In the genomic region with DNA sequence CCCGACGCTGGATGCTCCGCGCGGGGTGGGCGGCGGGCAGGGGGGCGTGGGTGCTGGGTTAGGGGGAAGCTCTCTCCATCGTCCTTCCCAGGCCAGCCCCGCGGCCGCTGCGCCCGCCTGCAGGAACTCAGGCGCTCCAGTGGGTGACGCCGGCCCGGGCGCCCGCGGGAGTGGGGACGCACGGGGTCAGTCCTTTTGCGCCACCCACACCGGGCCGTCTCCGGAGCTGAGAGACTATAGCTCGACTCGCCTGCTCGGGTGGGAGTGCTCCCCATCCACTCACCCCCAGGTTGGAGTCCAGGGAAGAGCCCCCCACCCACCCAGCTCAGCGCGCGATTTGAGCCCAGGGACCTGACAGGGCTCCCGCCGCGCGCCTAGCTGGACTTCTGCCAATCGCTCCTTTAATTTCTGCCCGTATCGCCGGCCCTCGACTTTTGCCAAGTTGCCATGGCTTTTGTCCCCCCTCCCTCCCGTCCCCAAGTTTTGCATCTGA, we compare ENCODE assay signal across 9 cellular contexts.
DNase-seq lines count a peak whose midpoint lies in the region; ATAC-seq and TF ChIP-seq lines count a peak whose summit lies in the region.
"Had no signal": no experiment of that assay in that cellular context is flagged by ENCODE, and none has a peak within 500 bp of the region (broad histone marks: within the 10 kb centered on the region; RNA-seq: fewer than 3 reads in every experiment).

No MANE protein-coding gene starts in this region.

- no peaks in the 10 kb centered on the region for H3K9me3 Mint-ChIP-seq in activated T-helper 2 cell treated with anti-CD3 and anti-CD28 coated beads, Interferon-gamma antibody, Interleukin-2, Interleukin-4, amounts not matched to agents 10 μg/mL and 5 μg/mL and 100 μg/mL, durations not matched to agents 14 hours and 24 hours and 36 hours

- H3K27ac Mint-ChIP-seq in activated T-helper 2 cell treated with anti-CD3 and anti-CD28 coated beads, Interferon-gamma antibody, Interleukin-2, Interleukin-4, amounts not matched to agents 10 μg/mL and 5 μg/mL and 100 μg/mL, durations not matched to agents 14 hours and 24 hours and 36 hours, result no peak overlapping the region

- H3K4me1 ChIP-seq in HUES48 (ENCODE audit: control insufficient read depth, insufficient read depth, low read length) (peaks cover 19% of the 10 kb centered on the region), skeletal muscle tissue (ENCODE audit: control insufficient read depth in 3 of 3, insufficient read depth in 3 of 3, low read length in 3 of 3) (peaks cover 10 to 23% (median 16%) of the 10 kb centered on the region in 3 donors)

- H3K9me3 ChIP-seq in HUES48 (ENCODE audit: control insufficient read depth, insufficient read depth, low read length) (no peaks in the 10 kb centered on the region), skeletal muscle tissue (ENCODE audit: control insufficient read depth in 3 of 3, low read length in 3 of 3) (no peaks in the 10 kb centered on the region)

- H3K4me3 Mint-ChIP-seq in activated T-helper 2 cell treated with anti-CD3 and anti-CD28 coated beads, Interferon-gamma antibody, Interleukin-2, Interleukin-4, amounts not matched to agents 10 μg/mL and 5 μg/mL and 100 μg/mL, durations not matched to agents 14 hours and 24 hours and 36 hours (ENCODE audit: low read depth), result peak overlapping the region; percentile 35

- peaks cover 27% of the 10 kb centered on the region for H3K4me1 Mint-ChIP-seq in activated T-helper 2 cell treated with anti-CD3 and anti-CD28 coated beads, Interferon-gamma antibody, Interleukin-2, Interleukin-4, amounts not matched to agents 10 μg/mL and 5 μg/mL and 100 μg/mL, durations not matched to agents 14 hours and 24 hours and 36 hours (ENCODE audit: low read depth)

- H3K36me3 Mint-ChIP-seq in activated T-helper 2 cell treated with anti-CD3 and anti-CD28 coated beads, Interferon-gamma antibody, Interleukin-2, Interleukin-4, amounts not matched to agents 10 μg/mL and 5 μg/mL and 100 μg/mL, durations not matched to agents 14 hours and 24 hours and 36 hours (ENCODE audit: low read depth), result no peaks in the 10 kb centered on the region

- TF ChIP-seq CTCF in GM13977 (IDR thresholded peaks at IDR 0.05; ENCODE audit: extremely low read depth, insufficient read depth, missing control alignments), result no peak

- H3K4me3 ChIP-seq in HUES48 (ENCODE audit: low read depth, low read length) (peak overlapping the region; percentile 65), skeletal muscle tissue (ENCODE audit: low read length in 3 of 3) (peak overlapping the region; percentile 71 to 78 (median 72))

- no peak for DNase-seq in activated T-helper 2 cell treated with anti-CD3 and anti-CD28 coated beads, Interferon-gamma antibody, Interleukin-2, Interleukin-4, amounts not matched to agents 10 μg/mL and 5 μg/mL and 100 μg/mL, durations not matched to agents 14 hours and 24 hours and 36 hours (ENCODE audit: low spot score)
- DNase-seq in iPS-NIHi11 (ENCODE audit: low spot score), result peak; percentile 30
- DNase-seq in NCI-H2227 treated with DMSO at 0.1 percent for 48 hours (lab: John Stamatoyannopoulos, UW), result no peak
- DNase-seq in GM13977 (ENCODE audit: low spot score), result no peak

- peaks cover 58% of the 10 kb centered on the region for H3K27me3 ChIP-seq in HUES48 (ENCODE audit: control insufficient read depth, insufficient read depth, low read length)
- peaks cover 0 to 8% (median 7%) of the 10 kb centered on the region in 3 donors for H3K27me3 ChIP-seq in skeletal muscle tissue (ENCODE audit: control insufficient read depth in 3 of 3, insufficient read depth in 3 of 3, low read length in 3 of 3)

- peaks cover 79% of the 10 kb centered on the region for H3K27me3 Mint-ChIP-seq in activated T-helper 2 cell treated with anti-CD3 and anti-CD28 coated beads, Interferon-gamma antibody, Interleukin-2, Interleukin-4, amounts not matched to agents 10 μg/mL and 5 μg/mL and 100 μg/mL, durations not matched to agents 14 hours and 24 hours and 36 hours (ENCODE audit: low read depth)

- H3K27ac ChIP-seq in HUES48 (ENCODE audit: low read depth, low read length) (no peak overlapping the region), skeletal muscle tissue (ENCODE audit: low read depth, low read length) (no peak overlapping the region)

- in situ Hi-C loops in GM13977 (cut with MboI; ENCODE audit: low pct_unique_long_range_greater_than_20kb, low sequenced_read_pairs, unreplicated experiment), result no loop called here

- H3K36me3 ChIP-seq in HUES48 (ENCODE audit: control insufficient read depth, insufficient read depth, low read length) (no peaks in the 10 kb centered on the region), skeletal muscle tissue (ENCODE audit: control insufficient read depth in 3 of 3, insufficient read depth in 3 of 3, low read length in 3 of 3) (no peaks in the 10 kb centered on the region)

- H3K9ac ChIP-seq in HUES48 (ENCODE audit: low read depth, low read length) (no peak overlapping the region), skeletal muscle tissue (ENCODE audit: low read depth in 1 of 3, low read length in 3 of 3) (peak overlapping the region; percentile 57 to 76 (median 70))

- ATAC-seq in GM18502 (IDR thresholded peaks at IDR 0.05; ENCODE audit: poor library complexity, unreplicated experiment) (no peak), GM21825 (IDR thresholded peaks at IDR 0.05; ENCODE audit: unreplicated experiment) (no peak)
- ATAC-seq: sciatic nerve had no signal

- intact Hi-C loops in activated T-helper 2 cell treated with anti-CD3 and anti-CD28 coated beads, Interferon-gamma antibody, Interleukin-2, Interleukin-4, amounts not matched to agents 10 μg/mL and 5 μg/mL and 100 μg/mL, durations not matched to agents 14 hours and 24 hours and 36 hours (cut with micrococcal nuclease), result loop anchor here (10.0 kb wide), 1 partner anchor 279 kb away; no protein-coding TSS in a partner anchor
